In the genomic region with DNA sequence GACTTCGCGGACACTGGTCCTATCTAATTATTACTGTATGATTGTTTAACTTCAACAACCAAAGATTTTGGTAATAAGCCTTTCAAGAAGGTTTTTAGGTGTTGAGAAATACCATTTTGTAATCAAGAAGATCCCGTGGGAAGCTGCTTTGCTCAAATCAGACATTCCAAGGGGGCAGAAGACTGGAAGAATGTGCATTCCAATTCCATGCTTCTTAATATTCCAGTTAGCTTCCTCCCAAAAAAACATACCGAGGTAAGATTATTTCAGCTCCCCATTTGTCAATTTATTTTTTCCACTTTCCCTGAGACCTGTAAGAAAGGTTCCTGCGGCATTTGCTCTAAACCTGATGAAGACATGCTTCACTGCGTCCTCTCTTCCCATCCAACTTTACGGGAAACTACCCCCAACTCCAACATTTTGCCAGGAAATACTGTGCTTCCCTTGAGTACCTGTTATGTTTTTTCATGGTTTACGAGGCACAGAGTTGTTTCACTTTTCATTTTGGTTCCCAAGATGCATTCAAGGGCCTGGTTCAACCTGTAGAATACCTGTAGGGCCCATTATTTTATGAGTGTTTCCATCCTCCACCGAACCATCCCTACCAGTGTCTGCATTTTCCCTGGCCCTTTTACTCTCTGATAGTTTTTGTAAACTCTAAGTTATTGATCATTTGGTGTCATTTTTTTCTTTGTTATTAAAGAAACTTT, we compare ENCODE assay signal across 10 cellular contexts. TPM values are rescaled to one million over a fixed set of nuclear protein-coding genes. Genes with fewer than 3 reads are reported as not detected.
DNase-seq lines count a peak whose midpoint lies in the region; ATAC-seq, FAIRE-seq and TF ChIP-seq lines count a peak whose summit lies in the region.
"Had no signal": no experiment of that assay in that cellular context is flagged by ENCODE, and none has a peak within 500 bp of the region (broad histone marks: within the 10 kb centered on the region; RNA-seq: fewer than 3 reads in every experiment).

No MANE protein-coding gene starts in this region.

- TF ChIP-seq RAD21 in HepG2 (CRISPR knock-in tag; IDR thresholded peaks at IDR 0.05) (no peak), H1 (IDR thresholded peaks at IDR 0.05 in 1 of 2, conservative IDR thresholded peaks at IDR 0.05 in 1 of 2; ENCODE audit: low read depth in 2 of 2, low read length in 2 of 2) (no peak)

- no peak overlapping the region for H4K5ac ChIP-seq in H1 (ENCODE audit: insufficient read length, low read depth, low read length)

- H2AFZ ChIP-seq in HepG2 (ENCODE audit: low read length) (no peak overlapping the region), H1 (ENCODE audit: low read length) (no peak overlapping the region)

- intact Hi-C loops in HepG2 (cut with micrococcal nuclease; ENCODE audit: unreplicated experiment) = no loop called here
- intact Hi-C loops in right lobe of liver (cut with DNase I) = no loop called here

- H3K4me1 Mint-ChIP-seq in nephron = peaks cover 65% of the 10 kb centered on the region

- no peak overlapping the region for H2AK5ac ChIP-seq in H1 (ENCODE audit: low read depth, low read length)

- WGBS in HepG2 (ENCODE audit: low lambda C conversion rate) = 88% methylated on average over 9 of the region's 9 CpGs
- WGBS in right lobe of liver (ENCODE audit: insufficient coverage, low coverage, low lambda C conversion rate, missing lambda C conversion rate) = 57% methylated on average over 9 of the region's 9 CpGs
- WGBS in H1 (ENCODE audit: extremely low coverage in 1 of 2, insufficient coverage in 1 of 2, insufficient read length in 1 of 2, insufficient replicate concordance in 2 of 2, low coverage in 1 of 2, low lambda C conversion rate in 2 of 2, missing lambda C conversion rate in 1 of 2), 2 experiments = 89% methylated on average over 9 of the region's 9 CpGs; no CpG with 5 or more reads in 1 of the 2 experiments

- H3K4me2 ChIP-seq in HepG2 (ENCODE audit: low read depth, low read length) (peak overlapping the region; percentile 78), H1 (ENCODE audit: insufficient read depth in 1 of 2, low read depth in 2 of 2, low read length in 2 of 2) (peak overlapping the region; percentile 12 to 76; a peak in 2 of 4 replicates)
- H3K4me2 ChIP-seq: BLaER1 had no signal

- H4K91ac ChIP-seq in H1 (replicated peaks; ENCODE audit: insufficient read length, low read length) = no peak overlapping the region

- H3K4me3 ChIP-seq in HepG2 (replicated peaks in 1 of 3; ENCODE audit: insufficient read depth in 1 of 3, low read depth in 2 of 3, low read length in 3 of 3) = no peak overlapping the region
- no peak overlapping the region for H3K4me3 ChIP-seq in right lobe of liver
- H3K4me3 ChIP-seq in H1 (ENCODE audit: extremely low read depth in 1 of 4, insufficient read depth in 2 of 4, low read depth in 3 of 4, low read length in 4 of 4) = no peak overlapping the region
- H3K4me3 ChIP-seq: BLaER1, K562 had no signal

- peaks cover 7% of the 10 kb centered on the region for H3K79me1 ChIP-seq in H1 (ENCODE audit: low read depth, low read length)

- H3K18ac ChIP-seq in H1 (ENCODE audit: extremely low read depth, low read length) = no peak overlapping the region

- H2BK120ac ChIP-seq in H1 (replicated peaks; ENCODE audit: low read depth, low read length) = no peak overlapping the region

- no peak overlapping the region for H2BK12ac ChIP-seq in H1 (ENCODE audit: low read depth, low read length)

- FAIRE-seq in HepG2 (lab: Jason Lieb, UNC) (no peak), H1 (lab: Jason Lieb, UNC) (no peak)
- FAIRE-seq: K562 had no signal

- H2BK5ac ChIP-seq in H1 (ENCODE audit: low read depth, low read length) = no peak overlapping the region

- H3K9me3 ChIP-seq in HepG2 (ENCODE audit: low read length) (no peaks in the 10 kb centered on the region), right lobe of liver (no peaks in the 10 kb centered on the region), H1 (ENCODE audit: insufficient read depth in 2 of 2, low read depth in 1 of 2, low read length in 1 of 2) (no peaks in the 10 kb centered on the region)
- H3K9me3 ChIP-seq: BLaER1 had no signal

- H2BK15ac ChIP-seq in H1 (ENCODE audit: low read length) = no peak overlapping the region

- peak overlapping the region; percentile 98 to 100 (median 99) for H3K4me3 Mint-ChIP-seq in nephron

- no peaks in the 10 kb centered on the region for H3K27me3 Mint-ChIP-seq in nephron (ENCODE audit: low read depth)

- no peak for TF ChIP-seq POLR2A in HepG2 (IDR thresholded peaks at IDR 0.05; ENCODE audit: insufficient read depth in 1 of 2, low read depth in 2 of 2, low read length in 2 of 2)
- no peak for TF ChIP-seq POLR2A in right lobe of liver (IDR thresholded peaks at IDR 0.05)
- TF ChIP-seq POLR2A in H1 (IDR thresholded peaks at IDR 0.05; ENCODE audit: control extremely low read depth in 1 of 2, low read depth in 2 of 2, low read length in 2 of 2) = peak in 1 of 2 experiments; percentile 57; a peak in 1 of 3 replicates

- H3K9ac ChIP-seq in HepG2 (ENCODE audit: insufficient read depth, low read depth, low read length) (0 out of 2 replicates have a peak overlapping the region, but pooled peaks have one; percentile 1), H1 (replicated peaks in 1 of 4; ENCODE audit: extremely low read depth in 1 of 4, low read depth in 3 of 4, low read length in 3 of 4) (no peak overlapping the region)
- H3K9ac ChIP-seq: BLaER1 had no signal

- H3K56ac ChIP-seq in H1 (replicated peaks; ENCODE audit: insufficient read length, low read depth, low read length) = no peak overlapping the region

- no peak overlapping the region for H3K4ac ChIP-seq in H1 (replicated peaks; ENCODE audit: insufficient read length, low read depth, low read length)

- no peak overlapping the region for H3K23ac ChIP-seq in H1 (ENCODE audit: insufficient read length)

- ATAC-seq in HepG2 = no peak
- no peak for ATAC-seq in right lobe of liver
- no peak for ATAC-seq in HG03378 (IDR thresholded peaks at IDR 0.05; ENCODE audit: unreplicated experiment)
- ATAC-seq: K562 had no signal

- H3K23me2 ChIP-seq in H1 (ENCODE audit: low read depth, low read length) = no peaks in the 10 kb centered on the region; the same call in none of the 2 replicates

- H3K79me2 ChIP-seq in HepG2 (ENCODE audit: insufficient read depth, low read length) (peaks cover 93% of the 10 kb centered on the region), H1 (ENCODE audit: control insufficient read depth in 1 of 2, insufficient read depth in 2 of 2, low read length in 2 of 2) (peaks cover 66 to 84% of the 10 kb centered on the region in 2 experiments)

- CTCF ChIA-PET in HepG2 (lab: Yijun Ruan, JAX; ENCODE audit: low intra/inter-chr PET ratio, low total read pairs) = no interaction called here
- CTCF ChIA-PET in H1 (lab: Charles Lee; ENCODE audit: partially characterized antibody) = interaction anchor here (0.6 to 1.8 kb wide), 10 partner anchors 9 to 121 kb away, joined by 3 to 8 read pairs (median 4); no protein-coding TSS in a partner anchor

- peaks cover 39% of the 10 kb centered on the region for H3K36me3 Mint-ChIP-seq in nephron (ENCODE audit: low read depth)

- H3K4me1 ChIP-seq in HepG2 (ENCODE audit: insufficient read depth, low read length) (peaks cover 66% of the 10 kb centered on the region), right lobe of liver (peaks cover 0 to 57% (median 3%) of the 10 kb centered on the region in 4 donors), H1 (replicated peaks in 1 of 4; ENCODE audit: control insufficient read depth in 3 of 4, insufficient read depth in 4 of 4, low read length in 3 of 4) (peaks cover 4 to 12% (median 5%) of the 10 kb centered on the region in 4 experiments; a peak in 6 of 7 replicates)

- H3K14ac ChIP-seq in H1 (ENCODE audit: insufficient read length) = no peak overlapping the region

- no peak for TF ChIP-seq CTCF in HepG2 (CRISPR knock-in tag; IDR thresholded peaks at IDR 0.05)
- no peak for TF ChIP-seq CTCF in right lobe of liver (IDR thresholded peaks at IDR 0.05)
- no peak for TF ChIP-seq CTCF in H1 (IDR thresholded peaks at IDR 0.05; ENCODE audit: control extremely low read depth in 1 of 3, insufficient read depth in 1 of 3, low read depth in 1 of 3, low read length in 3 of 3)
- no peak for TF ChIP-seq CTCF in nephron (IDR thresholded peaks at IDR 0.05; ENCODE audit: unreplicated experiment in 3 of 3)

- H2BK20ac ChIP-seq in H1 (ENCODE audit: low read length) = no peak overlapping the region

- peaks cover 64% of the 10 kb centered on the region for H4K20me1 ChIP-seq in HepG2 (ENCODE audit: insufficient read depth, low read length)
- peaks cover 42 to 46% of the 10 kb centered on the region in 2 experiments for H4K20me1 ChIP-seq in H1 (replicated peaks in 1 of 2; ENCODE audit: control insufficient read depth in 1 of 2, insufficient read depth in 2 of 2, low read length in 2 of 2)

- peak overlapping the region; percentile 21 for H3K27ac ChIP-seq in HepG2 (ENCODE audit: extremely low read length, insufficient read depth, low read length)
- H3K27ac ChIP-seq in right lobe of liver = peak overlapping the region in 1 of 3 donors; percentile 37
- no peak overlapping the region for H3K27ac ChIP-seq in H1 (ENCODE audit: low read depth, low read length)
- H3K27ac ChIP-seq: BLaER1 had no signal

- H3K27ac Mint-ChIP-seq in nephron = peak overlapping the region; percentile 20 to 100 (median 100)

- no peaks in the 10 kb centered on the region for H3K9me3 Mint-ChIP-seq in nephron

- BruUV-seq in HepG2 (replicated peaks; lab: Mats Ljungman, UMichigan) = no TSS peak

- in situ Hi-C loops in HepG2 (cut with HindIII; ENCODE audit: extremely low pct_ligation_motif_present, low pct_unique_long_range_greater_than_20kb) = loop anchor here (5.0 kb wide), 1 partner anchor 119 kb away; no protein-coding TSS in a partner anchor

- peaks cover 0 to 11% of the 10 kb centered on the region in 2 experiments; a peak in 2 of 5 replicates for H3K36me3 ChIP-seq in HepG2 (replicated peaks in 1 of 2; ENCODE audit: control insufficient read depth in 1 of 2, insufficient read depth in 2 of 2, low read length in 2 of 2)
- no peaks in the 10 kb centered on the region for H3K36me3 ChIP-seq in right lobe of liver
- H3K36me3 ChIP-seq in H1 (ENCODE audit: control insufficient read depth in 2 of 4, insufficient read depth in 4 of 4, low read length in 3 of 4) = peaks cover 0 to 12% (median 0%) of the 10 kb centered on the region in 4 experiments; a peak in 2 of 8 replicates

- POLR2A ChIA-PET in HepG2 (lab: Yijun Ruan, JAX) (no interaction called here), H1 (lab: Charles Lee; ENCODE audit: partially characterized antibody) (interaction anchor here (1.0 to 4.8 kb wide), 4 partner anchors 10 to 121 kb away, joined by 3 to 29 read pairs (median 6); no protein-coding TSS in a partner anchor)

- no peak for TF ChIP-seq EP300 in HepG2 (IDR thresholded peaks at IDR 0.05; ENCODE audit: low read depth in 2 of 2, low read length in 2 of 2)
- TF ChIP-seq EP300 in HepG2 (CRISPR knock-in tag; IDR thresholded peaks at IDR 0.05; ENCODE audit: borderline replicate concordance) = no peak
- no peak for TF ChIP-seq EP300 in H1 (IDR thresholded peaks at IDR 0.05; ENCODE audit: borderline replicate concordance in 1 of 2, low read depth in 2 of 2, low read length in 2 of 2)

- no peak overlapping the region for H4K8ac ChIP-seq in H1 (ENCODE audit: extremely low read depth, insufficient read depth, low read length)

- DNase-seq in HepG2 (ENCODE audit: low spot score) (no peak), right lobe of liver (no peak), H1 (ENCODE audit: low read depth in 1 of 2, low spot score in 2 of 2) (no peak), NCI-H2196 (lab: John Stamatoyannopoulos, UW; ENCODE audit: unreplicated experiment) (no peak), NCI-H2227 treated with DMSO at 0.1 percent for 48 hours (lab: John Stamatoyannopoulos, UW) (no peak), GDM1 (lab: John Stamatoyannopoulos, UW) (no peak)

- no peaks in the 10 kb centered on the region for H3K27me3 ChIP-seq in HepG2 (ENCODE audit: control insufficient read depth in 1 of 2, insufficient read depth in 2 of 2, low read length in 2 of 2)
- no peaks in the 10 kb centered on the region for H3K27me3 ChIP-seq in right lobe of liver
- H3K27me3 ChIP-seq in H1 (replicated peaks in 1 of 4; ENCODE audit: control insufficient read depth in 3 of 4, extremely low read depth in 1 of 4, insufficient read depth in 3 of 4, low read length in 3 of 4) = no peaks in the 10 kb centered on the region

RNA-seq across cellular contexts. Expression of a gene that starts 4.0 kb away (rescaled TPM):
- total RNA-seq in HepG2 (2016; rRNA removed; fragmentation: Illumina TruSeq; extraction: Trizol) (223 and 290 TPM in 2 replicates), right lobe of liver (100 to 1,000 TPM in 2 of 6 experiments, 10 to 100 TPM in 4; 90.5 to 125 (median 99.3) TPM)
- total RNA-seq in HepG2 (2016; cell fraction: cytosol; rRNA removed; fragmentation: Illumina TruSeq; extraction: Trizol; ENCODE audit: low read depth) = 57.3 and 60.4 TPM in 2 replicates
- total RNA-seq in HepG2 (2016; cell fraction: insoluble cytoplasmic fraction; rRNA removed; fragmentation: Illumina TruSeq; extraction: Trizol) = 203 and 275 TPM in 2 replicates
- total RNA-seq in HepG2 (2016; cell fraction: membrane; rRNA removed; fragmentation: Illumina TruSeq; extraction: Trizol) = 122 and 123 TPM in 2 replicates
- 101 and 120 TPM in 2 replicates for total RNA-seq in HepG2 (2016; cell fraction: nucleus; rRNA removed; fragmentation: Illumina TruSeq; extraction: Trizol)
- polyA plus RNA-seq in HepG2 (2011; rRNA removed) (97.4 and 113 TPM in 2 replicates), H1 (2011; rRNA removed) (85.2 and 134 TPM in 2 replicates)
- 59.4 and 80.2 TPM in 2 replicates for polyA plus RNA-seq in HepG2 (2011; cell fraction: cytosol; rRNA removed)
- polyA plus RNA-seq in HepG2 (2011; cell fraction: nucleus; rRNA removed) = 44.3 and 48.4 TPM in 2 replicates
- 105 and 127 TPM in 2 replicates for polyA plus RNA-seq in HepG2 (2012)
- 34.4 and 42.1 TPM in 2 replicates for polyA plus RNA-seq in HepG2 (2016; cell fraction: cytosol; fragmentation: Illumina TruSeq; extraction: Trizol; ENCODE audit: low read depth)
- 302 and 322 TPM in 2 replicates for polyA plus RNA-seq in HepG2 (2016; cell fraction: insoluble cytoplasmic fraction; fragmentation: Illumina TruSeq; extraction: Trizol; ENCODE audit: low read depth)
- 71.0 and 76.9 TPM in 2 replicates for polyA plus RNA-seq in HepG2 (2016; cell fraction: membrane; fragmentation: Illumina TruSeq; extraction: Trizol; ENCODE audit: low read depth)
- 152 and 159 TPM in 2 replicates for polyA plus RNA-seq in HepG2 (2016; cell fraction: nucleus; fragmentation: Illumina TruSeq; extraction: Trizol; ENCODE audit: insufficient read depth, low read depth)
- 63.8 TPM in 1 of 2 replicates, not detected in the other for polyA minus RNA-seq in HepG2 (2011; rRNA and poly(A)+ RNA removed; ENCODE audit: low replicate concordance)
- polyA minus RNA-seq in HepG2 (2011; cell fraction: cytosol; rRNA and poly(A)+ RNA removed) = 86.9 and 93.5 TPM in 2 replicates
- 71.3 and 77.3 TPM in 2 replicates for polyA minus RNA-seq in HepG2 (2011; cell fraction: nucleus; rRNA and poly(A)+ RNA removed)
- total RNA-seq in H1 (2021; fragmentation: NEBNext Ultra II Directional; extraction: Animal tissue kit (Norgen Biotek cat#: 25700)) = 262 and 266 TPM in 2 replicates
- 137 TPM for polyA plus RNA-seq in H1 (2011; cell fraction: cytosol; rRNA removed)
- 71.1 TPM for polyA plus RNA-seq in H1 (2011; cell fraction: nucleus; rRNA removed)
- polyA plus RNA-seq in H1 (2012, experiment 1 of 2) = 197 to 274 TPM (median 227 TPM) in 4 replicates
- polyA plus RNA-seq in H1 (2012, experiment 2 of 2) = 28.2 TPM
- 118 TPM for polyA plus RNA-seq in H1 (2013, experiment 1 of 2)
- polyA plus RNA-seq in H1 (2013, experiment 2 of 2) = 124 TPM
- 179 and 244 TPM in 2 replicates for polyA minus RNA-seq in H1 (2011; rRNA and poly(A)+ RNA removed)
- 141 TPM for polyA minus RNA-seq in H1 (2011; cell fraction: cytosol; rRNA and poly(A)+ RNA removed)
- polyA minus RNA-seq in H1 (2011; cell fraction: nucleus; rRNA and poly(A)+ RNA removed) = 140 TPM
